In genomic region chr18:45631077-45631476, GRCh38 we compare ENCODE assay signal across 12 cellular contexts. TPM values are rescaled to one million over a fixed set of nuclear protein-coding genes. Genes with fewer than 3 reads are reported as not detected.
"Had no signal": no experiment of that assay in that cellular context is flagged by ENCODE, and none has a peak within 500 bp of the region (broad histone marks: within the 10 kb centered on the region; RNA-seq: fewer than 3 reads in every experiment).

No MANE protein-coding gene starts in this region.

- H3K27me3 Mint-ChIP-seq: IgD-negative memory B cell had no signal

- H3K4me1 ChIP-seq: HAP-1 had no signal

- H3K36me3 Mint-ChIP-seq: IgD-negative memory B cell had no signal

- H3K4me3 Mint-ChIP-seq: HFFc6 had no signal

- H3K27ac Mint-ChIP-seq: HFFc6, IgD-negative memory B cell had no signal

- DNase-seq: GM23248, GOT3, H7, HFFc6, KG1 had no signal

- H2AFZ ChIP-seq: GM23248 had no signal

- H3K27ac ChIP-seq: GM23248, HL-60 had no signal

- H3K9me3 Mint-ChIP-seq: HFFc6, IgD-negative memory B cell had no signal

- FAIRE-seq: HepG2, K562 had no signal

- H3K36me3 ChIP-seq: HAP-1 had no signal

- H3K4me3 ChIP-seq: GM23248, HAP-1, K562 had no signal

- H3K4me1 Mint-ChIP-seq: IgD-negative memory B cell had no signal

- ATAC-seq: HCT116, HepG2, K562 had no signal

- H3K9ac ChIP-seq: GM23248 had no signal

- H3K9me3 ChIP-seq: HAP-1 had no signal

RNA-seq across cellular contexts. Expression of gene SLC14A2, which starts 15.8 kb away (rescaled TPM):
- total RNA-seq: H7, HepG2, HFFc6, HT1080, K562 had no signal
- polyA plus RNA-seq: GM23248, HepG2, IgD-negative memory B cell, K562 had no signal
